15 cellular contexts compared by ENCODE assay signal in the genomic region with DNA sequence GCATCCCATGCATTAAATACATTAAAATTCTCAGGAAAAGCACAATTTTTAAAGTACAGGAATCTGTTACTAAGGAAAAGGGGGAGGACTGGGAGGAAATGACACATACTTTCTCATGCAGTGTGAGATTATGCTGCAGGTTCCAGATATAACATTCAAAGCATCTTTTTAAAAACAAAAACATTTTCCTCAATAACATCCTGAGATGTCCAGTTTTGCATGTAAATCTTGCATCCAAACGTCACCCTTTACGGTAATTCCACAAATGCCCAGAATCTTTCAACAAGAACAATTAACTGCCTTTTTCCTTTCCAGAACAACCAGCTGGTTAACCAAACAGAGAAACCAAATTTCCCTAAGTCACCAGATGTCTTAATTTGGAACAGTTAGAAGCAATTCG. TPM values are rescaled to one million over a fixed set of nuclear protein-coding genes. Genes with fewer than 3 reads are reported as not detected.
DNase-seq lines count a peak whose midpoint lies in the region; ATAC-seq, FAIRE-seq and TF ChIP-seq lines count a peak whose summit lies in the region.
"Had no signal": no experiment of that assay in that cellular context is flagged by ENCODE, and none has a peak within 500 bp of the region (broad histone marks: within the 10 kb centered on the region; RNA-seq: fewer than 3 reads in every experiment).

No MANE protein-coding gene starts in this region.

- no peak for ATAC-seq in gastroesophageal sphincter
- no peak for ATAC-seq in GM21423 (IDR thresholded peaks at IDR 0.05; ENCODE audit: unreplicated experiment)
- no peak for ATAC-seq in GM21825 (IDR thresholded peaks at IDR 0.05; ENCODE audit: unreplicated experiment)
- ATAC-seq: left colon had no signal

- intact Hi-C loops in A673 (cut with micrococcal nuclease; ENCODE audit: unreplicated experiment), result no loop called here

- no peak for TF ChIP-seq EP300 in gastroesophageal sphincter (IDR thresholded peaks at IDR 0.05)

- H3K9me3 ChIP-seq in A673 (ENCODE audit: low read depth, low read length, poor library complexity, severe bottlenecking) (no peaks in the 10 kb centered on the region), astrocyte (ENCODE audit: insufficient read depth, low read depth, low read length) (no peaks in the 10 kb centered on the region), gastroesophageal sphincter (no peaks in the 10 kb centered on the region)

- H3K4me1 ChIP-seq in A673 (ENCODE audit: insufficient read depth, low read length, poor library complexity, severe bottlenecking) (peaks cover 12% of the 10 kb centered on the region), astrocyte (ENCODE audit: insufficient read depth, low read length) (peaks cover 8% of the 10 kb centered on the region), gastroesophageal sphincter (peaks cover 0 to 10% (median 0%) of the 10 kb centered on the region in 3 donors)

- no peak for FAIRE-seq in astrocyte (lab: Jason Lieb, UNC)
- FAIRE-seq: TTC549 had no signal

- TF ChIP-seq CTCF in A673 (conservative IDR thresholded peaks at IDR 0.05; ENCODE audit: low read depth, low read length) (no peak), astrocyte (IDR thresholded peaks at IDR 0.05; ENCODE audit: insufficient read depth, low read depth, low read length) (no peak), gastroesophageal sphincter (IDR thresholded peaks at IDR 0.05) (no peak), type B pancreatic cell (conservative IDR thresholded peaks at IDR 0.05) (no peak)

- no peaks in the 10 kb centered on the region for H3K36me3 ChIP-seq in A673 (ENCODE audit: insufficient read depth, low read length, poor library complexity, severe bottlenecking)
- no peaks in the 10 kb centered on the region for H3K36me3 ChIP-seq in astrocyte (ENCODE audit: insufficient read depth, low read length)
- H3K36me3 ChIP-seq in gastroesophageal sphincter, result no peaks in the 10 kb centered on the region

- no peaks in the 10 kb centered on the region for H3K27me3 ChIP-seq in A673 (replicated peaks; ENCODE audit: insufficient read depth, low read depth, low read length, poor library complexity)
- no peaks in the 10 kb centered on the region for H3K27me3 ChIP-seq in astrocyte (ENCODE audit: insufficient read depth, low read length)
- no peaks in the 10 kb centered on the region for H3K27me3 ChIP-seq in gastroesophageal sphincter

- H3K27ac Mint-ChIP-seq in astrocyte (ENCODE audit: unreplicated experiment) (no peak overlapping the region), type B pancreatic cell (no peak overlapping the region)
- H3K27ac Mint-ChIP-seq: B cell had no signal

- H3K27ac ChIP-seq in A673 (ENCODE audit: low read depth, low read length, poor library complexity, severe bottlenecking) (peak overlapping the region; percentile 0), astrocyte (ENCODE audit: low read depth, low read length) (peak overlapping the region; percentile 23), gastroesophageal sphincter (no peak overlapping the region)

- CTCF ChIA-PET in A673 (lab: Charles Lee), result no interaction called here

- H3K36me3 Mint-ChIP-seq in astrocyte (ENCODE audit: low read depth, unreplicated experiment) (no peaks in the 10 kb centered on the region), type B pancreatic cell (peaks cover 18% of the 10 kb centered on the region)

- H3K4me3 Mint-ChIP-seq in astrocyte (ENCODE audit: unreplicated experiment) (no peak overlapping the region), type B pancreatic cell (no peak overlapping the region)
- H3K4me3 Mint-ChIP-seq: B cell had no signal

- H3K9ac ChIP-seq in astrocyte (ENCODE audit: low read length), result peak overlapping the region; percentile 19

- no peak for TF ChIP-seq POLR2A in gastroesophageal sphincter (IDR thresholded peaks at IDR 0.05)

- no peaks in the 10 kb centered on the region for H3K9me3 Mint-ChIP-seq in astrocyte (ENCODE audit: unreplicated experiment)
- no peaks in the 10 kb centered on the region for H3K9me3 Mint-ChIP-seq in type B pancreatic cell

- WGBS in gastroesophageal sphincter (ENCODE audit: low coverage in 1 of 2), 2 donors, result 26 to 48% methylated on average over 3 of the region's 3 CpGs

- H3K4me1 Mint-ChIP-seq in astrocyte (ENCODE audit: low read depth, unreplicated experiment) (peaks cover 13% of the 10 kb centered on the region), type B pancreatic cell (ENCODE audit: unreplicated experiment) (no peaks in the 10 kb centered on the region)

- H4K20me1 ChIP-seq in astrocyte (ENCODE audit: insufficient read depth, low read length), result peaks cover 13% of the 10 kb centered on the region

- H2AFZ ChIP-seq in astrocyte (ENCODE audit: low read depth, low read length), result no peak overlapping the region

- DNase-seq in A673 (ENCODE audit: low spot score) (peak; percentile 37), HCEC 1CT (peak; percentile 60), astrocyte (ENCODE audit: low read depth) (peak; percentile 41), glomerular endothelial cell (ENCODE audit: extremely low read depth, low read depth, low spot score) (peak; percentile 97), type B pancreatic cell (ENCODE audit: extremely low spot score, unreplicated experiment) (no peak)
- DNase-seq: GF-D8, left colon, NCI-H1417, NCI-H526, Right ventricle myocardium superior had no signal

- H3K4me3 ChIP-seq in A673 (ENCODE audit: low read depth, low read length, poor library complexity, severe bottlenecking) (no peak overlapping the region), astrocyte (ENCODE audit: insufficient read depth, low read depth, low read length) (no peak overlapping the region), gastroesophageal sphincter (no peak overlapping the region)

- POLR2A ChIA-PET in A673 (lab: Charles Lee; ENCODE audit: low non-redundant PET), result no interaction called here

- peaks cover 46% of the 10 kb centered on the region for H3K79me2 ChIP-seq in astrocyte (ENCODE audit: insufficient read depth, low read length)

- peak overlapping the region; percentile 74 for H3K4me2 ChIP-seq in astrocyte (ENCODE audit: low read length)

- H3K27me3 Mint-ChIP-seq in astrocyte (ENCODE audit: low read depth, unreplicated experiment) (no peaks in the 10 kb centered on the region), type B pancreatic cell (no peaks in the 10 kb centered on the region)
- H3K27me3 Mint-ChIP-seq: B cell had no signal

- BruUV-seq in A673 (replicated peaks; lab: Mats Ljungman, UMichigan), result no TSS peak

RNA-seq across cellular contexts. Expression of gene WDR89, which starts 26.7 kb away (rescaled TPM):
- total RNA-seq in A673 (2021) (19.0 and 23.6 TPM in 2 replicates), astrocyte (13.2 and 15.0 TPM in 2 replicates), glomerular endothelial cell (7.1 and 9.0 TPM in 2 replicates), gastroesophageal sphincter (10 to 100 TPM in 2 of 4 donors, 1 to 10 TPM in 2; 5.9 to 18.8 (median 12.5) TPM), type B pancreatic cell (ENCODE audit: low replicate concordance) (13.3 and 17.1 TPM in 2 replicates)

Comparison
In these comparisons a context has a peak if more than half of its experiments do, and no peak if none do; other contexts are left out.
1. H3K27ac ChIP-seq: peak in A673 (single experiment) and astrocyte (single experiment); none in gastroesophageal sphincter (0 of 4).